21 cellular contexts compared by ENCODE assay signal in genomic region chr4:137387924-137388323, GRCh38.
DNase-seq lines count a peak whose midpoint lies in the region; TF ChIP-seq lines count a peak whose summit lies in the region.
"Had no signal": no experiment of that assay in that cellular context is flagged by ENCODE, and none has a peak within 500 bp of the region (broad histone marks: within the 10 kb centered on the region; RNA-seq: fewer than 3 reads in every experiment).

No MANE protein-coding gene starts in this region.

- 0 out of 2 replicates have a peak overlapping the region, but pooled peaks have one; percentile 4 for H3K27ac ChIP-seq in GM23248
- H3K27ac ChIP-seq: prostate gland, spleen, uterus had no signal

- TF ChIP-seq CTCF in fibroblast of villous mesenchyme (IDR thresholded peaks at IDR 0.05; ENCODE audit: insufficient read depth, low read depth, low read length) = no peak

- H4K20me1 ChIP-seq in GM23248 (ENCODE audit: insufficient read depth) = no peaks in the 10 kb centered on the region

- H3K9ac ChIP-seq in GM23248 = no peak overlapping the region

- no peaks in the 10 kb centered on the region for H3K9me3 ChIP-seq in GM23248 (ENCODE audit: low read depth)
- H3K9me3 ChIP-seq: prostate gland, uterus had no signal

- no peaks in the 10 kb centered on the region for H3K79me2 ChIP-seq in GM23248 (ENCODE audit: insufficient read depth)

- 2 to 4% methylated on average over 3 of the region's 3 CpGs for WGBS in GM23248 (ENCODE audit: low coverage in 1 of 2, low lambda C conversion rate in 2 of 2, missing lambda C conversion rate in 2 of 2), 2 experiments

- no peaks in the 10 kb centered on the region for H3K9me2 ChIP-seq in GM23248 (ENCODE audit: insufficient read depth)

- no peaks in the 10 kb centered on the region for H3K36me3 ChIP-seq in GM23248 (ENCODE audit: low read depth)
- H3K36me3 ChIP-seq: prostate gland, spleen, uterus had no signal

- H3K4me3 ChIP-seq in GM23248 (no peak overlapping the region; the same call in 1 of the 2 replicates), fibroblast of villous mesenchyme (ENCODE audit: low read depth, low read length) (no peak overlapping the region)
- H3K4me3 ChIP-seq: prostate gland, spleen, uterus had no signal

- H3F3A ChIP-seq in GM23248 (ENCODE audit: insufficient read depth) = peaks cover 14% of the 10 kb centered on the region; the same call in 1 of the 2 replicates

- peaks cover 32% of the 10 kb centered on the region for H3K4me1 ChIP-seq in GM23248 (ENCODE audit: insufficient read depth)
- H3K4me1 ChIP-seq: prostate gland, spleen, uterus had no signal

- DNase-seq in GM23248 = peak; percentile 81
- DNase-seq in astrocyte of the hippocampus (ENCODE audit: low read depth, low spot score) = peak; percentile 32
- DNase-seq in fibroblast of villous mesenchyme (ENCODE audit: low read depth) = peak; percentile 56
- DNase-seq in stromal cell of bone marrow (ENCODE audit: low read depth) = peak; percentile 65
- no peak for DNase-seq in NCI-H1417 treated with DMSO at 0.1 percent for 48 hours (lab: John Stamatoyannopoulos, UW)
- no peak for DNase-seq in iPS-NIHi11 (ENCODE audit: low spot score)
- no peak for DNase-seq in D341Med (ENCODE audit: low spot score)
- DNase-seq: activated gamma-delta T cell treated with Interleukin-2 at 50 U/mL for 16 hours; anterior cingulate cortex; C1 segment of cervical spinal cord; dermis blood vessel endothelial cell; DMS153; erythroblast; mesendoderm; NCI-H187 treated with DMSO at 0.1 percent for 48 hours; NCI-H446; spleen; stimulated activated CD8-positive, alpha-beta memory T cell treated with anti-CD3 and anti-CD28 coated beads, Interleukin-4, amount 100 ng/mL, for 48 hours; substantia nigra; uterus had no signal

- in situ Hi-C loops in GM23248 (cut with MboI) = no loop called here

- H3K27me3 ChIP-seq in GM23248 (replicated peaks; ENCODE audit: insufficient read depth) = no peaks in the 10 kb centered on the region
- H3K27me3 ChIP-seq: spleen, uterus had no signal

- peak overlapping the region; percentile 72 for H3K4me2 ChIP-seq in GM23248 (ENCODE audit: unreplicated experiment)

- H2AFZ ChIP-seq in GM23248 = 0 out of 2 replicates have a peak overlapping the region, but pooled peaks have one; percentile 14

Comparison
In these comparisons a context has a peak if more than half of its experiments do, and no peak if none do; other contexts are left out.
1. DNase-seq: peak in GM23248 (single experiment), astrocyte of the hippocampus (single experiment), fibroblast of villous mesenchyme (single experiment) and stromal cell of bone marrow (single experiment); none in NCI-H1417 treated with DMSO at 0.1 percent for 48 hours (single experiment), iPS-NIHi11 (single experiment) and D341Med (single experiment).